Comparison of ENCODE assay signal across 1 cellular context in the genomic region with DNA sequence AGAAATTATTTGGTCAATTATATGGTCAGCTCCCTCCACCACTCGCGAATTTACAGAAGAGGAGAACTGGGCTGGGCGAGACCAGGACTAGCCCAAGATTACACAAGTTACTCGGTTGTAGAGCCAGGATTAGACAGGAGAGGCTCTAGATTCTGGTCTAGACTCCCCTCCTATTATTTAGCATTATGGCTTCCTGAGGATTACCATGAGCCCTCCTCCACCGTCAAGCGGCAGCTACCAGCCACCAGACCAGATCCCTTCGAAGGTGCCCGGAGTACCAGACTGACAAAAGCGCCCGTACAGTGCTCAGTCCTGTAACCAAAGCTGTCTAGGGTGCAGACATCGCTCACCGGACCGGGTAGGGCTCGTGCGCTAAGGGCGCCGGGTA.
TF ChIP-seq lines count a peak whose summit lies in the region.

No MANE protein-coding gene starts in this region.

TF ChIP-seq in H1, 55 proteins besides CTCF, POLR2A, EP300 and RAD21:
- TF ChIP-seq KDM5A (IDR thresholded peaks at IDR 0.05; ENCODE audit: low read length) (no peak), TAF7 (optimal IDR thresholded peaks at IDR 0.05; ENCODE audit: borderline replicate concordance, low read depth, low read length) (no peak), CEBPB (IDR thresholded peaks at IDR 0.05; ENCODE audit: low read depth, low read length) (no peak), SIN3A (conservative IDR thresholded peaks at IDR 0.05 in 1 of 2, IDR thresholded peaks at IDR 0.05 in 1 of 2; ENCODE audit: low read depth in 1 of 2, low read length in 2 of 2) (no peak), NRF1 (IDR thresholded peaks at IDR 0.05; ENCODE audit: low read depth, low read length) (no peak), HDAC2 (IDR thresholded peaks at IDR 0.05; ENCODE audit: borderline replicate concordance in 1 of 2, low read depth in 2 of 2, low read length in 2 of 2) (no peak; a peak in 1 of 4 replicates), CHD2 (IDR thresholded peaks at IDR 0.05; ENCODE audit: low read length) (no peak), SIX5 (IDR thresholded peaks at IDR 0.05; ENCODE audit: low read depth, low read length) (no peak), SAP30 (IDR thresholded peaks at IDR 0.05; ENCODE audit: insufficient read depth, insufficient replicate concordance, low read length) (no peak), RNF2 (IDR thresholded peaks at IDR 0.05; ENCODE audit: borderline replicate concordance, low read depth, low read length, missing control alignments, poor library complexity, severe bottlenecking) (no peak), GABPA (IDR thresholded peaks at IDR 0.05; ENCODE audit: borderline replicate concordance, insufficient read depth, low read length) (no peak), NANOG (IDR thresholded peaks at IDR 0.05; ENCODE audit: insufficient read depth, low read depth, low read length, poor library complexity, severe bottlenecking) (no peak), CBX5 (IDR thresholded peaks at IDR 0.05; ENCODE audit: low read depth, low read length) (no peak), CREB1 (IDR thresholded peaks at IDR 0.05) (no peak), YY1 (IDR thresholded peaks at IDR 0.05; ENCODE audit: low read depth, low read length) (no peak), ASH2L (IDR thresholded peaks at IDR 0.05; ENCODE audit: low read length) (no peak), TEAD4 (IDR thresholded peaks at IDR 0.05; ENCODE audit: low read depth, low read length) (no peak)
- TF ChIP-seq, protein P1, sequence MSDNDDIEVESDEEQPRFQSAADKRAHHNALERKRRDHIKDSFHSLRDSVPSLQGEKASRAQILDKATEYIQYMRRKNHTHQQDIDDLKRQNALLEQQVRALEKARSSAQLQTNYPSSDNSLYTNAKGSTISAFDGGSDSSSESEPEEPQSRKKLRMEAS (IDR thresholded peaks at IDR 0.05) = no peak
TF ChIP-seq in H1: peak in this region for 0.
